Comparison of ENCODE assay signal across 13 cellular contexts in the genomic region with DNA sequence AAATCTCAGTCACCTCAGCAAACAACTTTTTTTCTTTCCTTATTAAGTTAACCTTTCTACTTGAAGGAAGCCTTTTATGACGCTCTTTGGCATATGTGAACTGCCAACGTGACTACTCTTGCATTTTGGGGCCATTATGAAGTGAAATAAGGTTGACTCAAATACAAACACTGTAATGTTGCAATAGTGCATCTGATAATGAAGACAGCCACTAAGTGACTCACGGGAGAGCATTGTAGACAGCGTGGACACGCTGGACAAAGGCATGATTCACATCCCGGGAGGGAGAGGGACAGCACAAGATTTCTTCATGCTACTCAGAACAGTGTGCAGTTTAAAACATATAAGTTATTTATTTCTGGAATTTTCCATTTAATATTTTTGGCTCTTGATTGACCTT.
A peak's percentile ranks its signal among the peaks of the same experiment; 100 is the strongest.
DNase-seq lines count a peak whose midpoint lies in the region; ATAC-seq, FAIRE-seq and TF ChIP-seq lines count a peak whose summit lies in the region.
"Had no signal": no experiment of that assay in that cellular context is flagged by ENCODE, and none has a peak within 500 bp of the region (broad histone marks: within the 10 kb centered on the region; RNA-seq: fewer than 3 reads in every experiment).

No MANE protein-coding gene starts in this region.

- no peaks in the 10 kb centered on the region for H3K27me3 ChIP-seq in MG63
- no peaks in the 10 kb centered on the region for H3K27me3 ChIP-seq in lung (ENCODE audit: control insufficient read depth, insufficient read depth)

- no peaks in the 10 kb centered on the region for H3K36me3 Mint-ChIP-seq in naive thymus-derived CD8-positive, alpha-beta T cell

- WGBS in lung, 2 donors: 50 to 59% methylated on average over 6 of the region's 6 CpGs

- peak; percentile 62 for ATAC-seq in lung (ENCODE audit: insufficient read depth, low FRiP score)
- no peak for ATAC-seq in naive thymus-derived CD8-positive, alpha-beta T cell
- ATAC-seq: GM23338, left colon had no signal

- peaks cover 9% of the 10 kb centered on the region for H3K9me3 ChIP-seq in MG63
- peaks cover 0 to 2% of the 10 kb centered on the region in 2 donors for H3K9me3 ChIP-seq in lung (ENCODE audit: control insufficient read depth in 2 of 2, insufficient read depth in 1 of 2, low read length in 1 of 2)
- H3K9me3 ChIP-seq in kidney (ENCODE audit: control insufficient read depth in 1 of 2, low read length in 2 of 2): no peaks in the 10 kb centered on the region

- peak overlapping the region in 1 of 10 donors; percentile 61 for H3K27ac Mint-ChIP-seq in naive thymus-derived CD8-positive, alpha-beta T cell
- H3K27ac Mint-ChIP-seq: activated B cell treated with CpG ODN at 0.5 μM for 24 hours, GM23338 had no signal

- H3K27me3 Mint-ChIP-seq in naive thymus-derived CD8-positive, alpha-beta T cell: peaks cover 2 to 12% (median 8%) of the 10 kb centered on the region in 5 donors

- peak; percentile 97 for DNase-seq in AG10803 (ENCODE audit: low read depth)
- peak; percentile 90 for DNase-seq in MG63
- DNase-seq in choroid plexus epithelial cell (ENCODE audit: low read depth): peak; percentile 94
- no peak for DNase-seq in lung (ENCODE audit: low spot score)
- DNase-seq in activated CD4-positive, alpha-beta T cell treated with anti-CD3 and anti-CD28 coated beads, Interleukin-2, amount 50 U/mL, for 48 hours: no peak
- no peak for DNase-seq in kidney
- no peak for DNase-seq in NCI-H1694 (lab: John Stamatoyannopoulos, UW)
- DNase-seq in naive thymus-derived CD8-positive, alpha-beta T cell: no peak
- DNase-seq: activated B cell treated with CpG ODN at 0.5 μM for 24 hours; activated effector memory CD4-positive, alpha-beta T cell treated with Interleukin-2 at 50 U/mL for 16 hours; left colon; NCI-H1436 had no signal

- POLR2A ChIA-PET in naive thymus-derived CD8-positive, alpha-beta T cell (lab: Charles Lee): no interaction called here

- H3K4me3 ChIP-seq in AG10803 (ENCODE audit: low read length) (no peak overlapping the region), MG63 (no peak overlapping the region), choroid plexus epithelial cell (ENCODE audit: low read depth, low read length) (no peak overlapping the region), lung (no peak overlapping the region), kidney (ENCODE audit: low read length in 2 of 2) (no peak overlapping the region)
- H3K4me3 ChIP-seq: GM23338 had no signal

- intact Hi-C loops in kidney (cut with DNase I): no loop called here

- no peak for FAIRE-seq in kidney (lab: Jason Lieb, UNC)

- peaks cover 0 to 1% (median under 1%) of the 10 kb centered on the region in 4 donors for H3K4me1 Mint-ChIP-seq in naive thymus-derived CD8-positive, alpha-beta T cell
- H3K4me1 Mint-ChIP-seq: activated B cell treated with CpG ODN at 0.5 μM for 24 hours had no signal

- H3K27ac ChIP-seq in lung (ENCODE audit: low read depth in 1 of 2, low read length in 1 of 2) (no peak overlapping the region), kidney (ENCODE audit: low read depth in 2 of 2, low read length in 2 of 2) (no peak overlapping the region)

- H3K4me1 ChIP-seq in lung (ENCODE audit: control insufficient read depth in 2 of 2, insufficient read depth in 2 of 2, low read length in 2 of 2): no peaks in the 10 kb centered on the region
- H3K4me1 ChIP-seq in kidney (ENCODE audit: control insufficient read depth in 1 of 2, insufficient read depth in 1 of 2, low read depth in 1 of 2, low read length in 2 of 2): peaks cover 0 to 2% of the 10 kb centered on the region in 2 donors

- no peak for TF ChIP-seq CTCF in AG10803 (conservative IDR thresholded peaks at IDR 0.05; ENCODE audit: low read length)
- no peak for TF ChIP-seq CTCF in choroid plexus epithelial cell (conservative IDR thresholded peaks at IDR 0.05; ENCODE audit: low read depth, low read length)
- TF ChIP-seq CTCF in lung (IDR thresholded peaks at IDR 0.05; ENCODE audit: control extremely low read depth, extremely low read depth): no peak
- no peak for TF ChIP-seq CTCF in kidney (IDR thresholded peaks at IDR 0.05; ENCODE audit: borderline replicate concordance, extremely low read depth, insufficient read depth)

- H3K9me3 Mint-ChIP-seq in naive thymus-derived CD8-positive, alpha-beta T cell: no peaks in the 10 kb centered on the region
- H3K9me3 Mint-ChIP-seq: activated B cell treated with CpG ODN at 0.5 μM for 24 hours, GM23338 had no signal

- H3K9ac ChIP-seq in kidney (ENCODE audit: low read length in 2 of 2): no peak overlapping the region

- H3K36me3 ChIP-seq in MG63 (no peaks in the 10 kb centered on the region), lung (ENCODE audit: control insufficient read depth in 2 of 2, insufficient read depth in 2 of 2, low read length in 2 of 2) (no peaks in the 10 kb centered on the region), kidney (ENCODE audit: control insufficient read depth in 1 of 2, insufficient read depth in 2 of 2, low read length in 2 of 2) (no peaks in the 10 kb centered on the region)

- no peak overlapping the region for H3K4me3 Mint-ChIP-seq in naive thymus-derived CD8-positive, alpha-beta T cell
- H3K4me3 Mint-ChIP-seq: activated B cell treated with CpG ODN at 0.5 μM for 24 hours, GM23338 had no signal

Comparison
In these comparisons a context has a peak if more than half of its experiments do, and no peak if none do; other contexts are left out.
1. DNase-seq: peak in AG10803 (single experiment), MG63 (single experiment) and choroid plexus epithelial cell (single experiment); none in lung (single experiment), activated CD4-positive, alpha-beta T cell treated with anti-CD3 and anti-CD28 coated beads, Interleukin-2, amount 50 U/mL, for 48 hours (0 of 2), kidney (single experiment), NCI-H1694 (single experiment) and naive thymus-derived CD8-positive, alpha-beta T cell (0 of 10).